In the genomic region with DNA sequence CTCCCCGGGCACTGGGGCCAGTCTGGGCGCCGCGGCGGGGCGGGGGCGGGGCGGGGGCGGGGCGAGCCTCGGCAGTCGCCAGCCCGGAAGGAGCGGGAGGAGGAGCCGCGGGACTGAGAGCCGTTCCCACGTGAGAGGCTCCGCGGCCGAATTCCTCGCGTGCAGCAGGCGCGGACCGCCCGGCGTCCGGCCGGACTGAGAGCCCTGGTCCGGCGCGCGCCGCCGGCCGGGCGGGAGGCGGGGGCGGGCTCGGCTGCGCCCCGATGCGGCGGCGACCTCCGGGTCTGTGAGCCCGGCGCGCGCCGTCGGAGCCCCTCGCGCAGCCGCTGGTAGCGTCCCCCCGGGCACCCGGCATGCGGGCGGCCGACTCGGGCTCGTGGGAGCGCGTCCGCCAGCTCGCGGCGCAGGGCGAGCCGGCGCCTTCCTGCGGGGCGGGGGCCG, we compare ENCODE assay signal across 8 cellular contexts.
A peak's percentile ranks its signal among the peaks of the same experiment; 100 is the strongest.
DNase-seq lines count a peak whose midpoint lies in the region; ATAC-seq and TF ChIP-seq lines count a peak whose summit lies in the region.

No MANE protein-coding gene starts in this region.

- H3K9me3 ChIP-seq in HUES6 (ENCODE audit: control insufficient read depth, insufficient read depth, low read depth, low read length) (no peaks in the 10 kb centered on the region), WERI-Rb-1 (ENCODE audit: severe bottlenecking) (no peaks in the 10 kb centered on the region), lower lobe of right lung (no peaks in the 10 kb centered on the region)

- peak overlapping the region; percentile 76 to 81 for H3K4me3 Mint-ChIP-seq in effector memory CD8-positive, alpha-beta T cell

- peak; percentile 45 for DNase-seq in Caki2 (ENCODE audit: low read depth)
- DNase-seq in WERI-Rb-1, result peak; percentile 41
- no peak for DNase-seq in effector memory CD8-positive, alpha-beta T cell
- peak; percentile 89 for DNase-seq in lower lobe of right lung
- DNase-seq in substantia nigra (lab: John Stamatoyannopoulos, UW), result peak in 37 of 49 donors; percentile 21 to 86 (median 54)

- H3K27me3 ChIP-seq in HUES6 (ENCODE audit: control insufficient read depth, insufficient read depth, low read length) (peaks cover 39% of the 10 kb centered on the region), WERI-Rb-1 (ENCODE audit: insufficient read depth, low read depth, severe bottlenecking) (peaks cover 20% of the 10 kb centered on the region), lower lobe of right lung (ENCODE audit: low read depth) (no peaks in the 10 kb centered on the region)

- no peak overlapping the region for H3K27ac Mint-ChIP-seq in effector memory CD8-positive, alpha-beta T cell

- intact Hi-C loops in lower lobe of right lung (cut with DNase I), result no loop called here

- H3K9me3 Mint-ChIP-seq in effector memory CD8-positive, alpha-beta T cell, result no peaks in the 10 kb centered on the region

- ATAC-seq in effector memory CD8-positive, alpha-beta T cell (replicated peaks), result peak; percentile 66
- ATAC-seq in lower lobe of right lung (peak; percentile 86 to 87), HG03196 (IDR thresholded peaks at IDR 0.05; ENCODE audit: unreplicated experiment) (no peak), GM21515 (IDR thresholded peaks at IDR 0.05; ENCODE audit: unreplicated experiment) (no peak)

- no peak overlapping the region for H3K27ac ChIP-seq in HUES6 (ENCODE audit: low read depth, low read length)
- H3K27ac ChIP-seq in WERI-Rb-1, result no peak overlapping the region
- peak overlapping the region; percentile 60 for H3K27ac ChIP-seq in lower lobe of right lung
- H3K27ac ChIP-seq in substantia nigra (ENCODE audit: low read depth, low read length, poor library complexity, severe bottlenecking), result peak overlapping the region; percentile 72

- H3K36me3 ChIP-seq in HUES6 (ENCODE audit: control insufficient read depth, insufficient read depth, low read length) (no peaks in the 10 kb centered on the region), WERI-Rb-1 (no peaks in the 10 kb centered on the region), lower lobe of right lung (no peaks in the 10 kb centered on the region)

- TF ChIP-seq CTCF in WERI-Rb-1 (IDR thresholded peaks at IDR 0.05; ENCODE audit: low read depth, low read length) (no peak), lower lobe of right lung (IDR thresholded peaks at IDR 0.05) (no peak)

- no peak overlapping the region for H3K9ac ChIP-seq in HUES6 (ENCODE audit: low read length)

- H3K4me1 Mint-ChIP-seq in effector memory CD8-positive, alpha-beta T cell (ENCODE audit: low read depth in 2 of 2), result peaks cover 0 to 7% of the 10 kb centered on the region in 2 donors

- H3K4me1 ChIP-seq in HUES6 (ENCODE audit: control insufficient read depth, insufficient read depth, low read length) (peaks cover 22% of the 10 kb centered on the region; the same call in 1 of the 2 replicates), lower lobe of right lung (peaks cover 19% of the 10 kb centered on the region)

- H3K27me3 Mint-ChIP-seq in effector memory CD8-positive, alpha-beta T cell, result peaks cover 63 to 83% of the 10 kb centered on the region in 2 donors

- no peaks in the 10 kb centered on the region for H3K36me3 Mint-ChIP-seq in effector memory CD8-positive, alpha-beta T cell (ENCODE audit: insufficient read depth)

- in situ Hi-C loops in Caki2 (cut with HindIII; ENCODE audit: low pct_unique_long_range_greater_than_20kb, low sequenced_read_pairs), result no loop called here

- H3K4me3 ChIP-seq in HUES6 (ENCODE audit: low read depth, low read length) (peak overlapping the region; percentile 44), WERI-Rb-1 (ENCODE audit: low read depth, low read length) (peak overlapping the region; percentile 43), lower lobe of right lung (peak overlapping the region; percentile 35)

Comparison
In these comparisons a context has a peak if more than half of its experiments do, and no peak if none do; other contexts are left out.
1. DNase-seq: peak in Caki2 (single experiment), WERI-Rb-1 (single experiment), lower lobe of right lung (single experiment) and substantia nigra (37 of 49); none in effector memory CD8-positive, alpha-beta T cell (0 of 3).
2. H3K27ac ChIP-seq: peak in lower lobe of right lung (single experiment) and substantia nigra (single experiment); none in HUES6 (single experiment) and WERI-Rb-1 (single experiment).
3. ATAC-seq: peak in effector memory CD8-positive, alpha-beta T cell (single experiment) and lower lobe of right lung (2 of 2); none in HG03196 (single experiment) and GM21515 (single experiment).
4. Peak in every context shown above with its lines, with median percentiles within 50 percentile points of each other: H3K4me3 ChIP-seq.